ENCODE assay signal across 31 cellular contexts in genomic region chr19:44704982-44705381, GRCh38. TPM values are rescaled to one million over a fixed set of nuclear protein-coding genes. Genes with fewer than 3 reads are reported as not detected.
"Had no signal": no experiment of that assay in that cellular context is flagged by ENCODE, and none has a peak within 500 bp of the region (broad histone marks: within the 10 kb centered on the region; RNA-seq: fewer than 3 reads in every experiment).

No MANE protein-coding gene starts in this region.

- H3K4me3 ChIP-seq: neural progenitor cell, pancreas, psoas muscle, right lobe of liver, sigmoid colon, stomach, thoracic aorta, thyroid gland, tibial nerve, upper lobe of left lung, vagina had no signal

- DNase-seq: naive thymus-derived CD4-positive, alpha-beta T cell; natural killer cell; occipital lobe; pancreas; posterior cingulate gyrus; psoas muscle; right lobe of liver; sigmoid colon; small intestine; stimulated activated CD4-positive, alpha-beta T cell treated with anti-CD3 and anti-CD28 coated beads, Interleukin-15, amount 100 ng/mL, for 24 hours; stimulated activated CD4-positive, alpha-beta T cell treated with anti-CD3 and anti-CD28 coated beads, Interleukin-2, amount 100 ng/mL, for 24 hours; stimulated activated CD4-positive, alpha-beta T cell treated with anti-CD3 and anti-CD28 coated beads, Interleukin-2, amount 100 ng/mL, for 48 hours; stimulated activated CD4-positive, alpha-beta T cell treated with anti-CD3 and anti-CD28 coated beads, Interleukin-4, amount 100 ng/mL, for 24 hours; stimulated activated naive B cell treated with anti-CD40 and anti-IgM and Interleukin-4, amounts not matched to agents 10 μg/mL and 1 μg/mL and 100 μg/mL, for 72 hours; stimulated activated naive CD4-positive, alpha-beta T cell treated with Interleukin-2 at 50 U/mL for 16 hours; stomach; thyroid gland; trophoblast cell had no signal

- H3K4me1 ChIP-seq: neural progenitor cell, pancreas, psoas muscle, right lobe of liver, sigmoid colon, thyroid gland, tibial nerve, upper lobe of left lung, vagina had no signal

- H3K36me3 ChIP-seq: neural progenitor cell, pancreas, right lobe of liver, sigmoid colon, stomach, thoracic aorta, thyroid gland, tibial nerve, upper lobe of left lung, vagina had no signal

- H2AFZ ChIP-seq: neural progenitor cell had no signal

- ATAC-seq: naive thymus-derived CD4-positive, alpha-beta T cell; natural killer cell; pancreas; psoas muscle; right cardiac atrium; right lobe of liver; stimulated activated effector memory CD8-positive, alpha-beta T cell treated with anti-CD3 and anti-CD28 coated beads, Interleukin-12 subunit alpha, Interleukin-12 subunit beta, amount 100 ng/mL, for 72 hours; stimulated activated naive B cell treated with anti-CD40 and anti-IgM and Interleukin-4, amounts not matched to agents 10 μg/mL and 1 μg/mL and 100 μg/mL, for 72 hours had no signal

- H3K9ac ChIP-seq: neural progenitor cell had no signal

- H3K27ac ChIP-seq: neural progenitor cell, pancreas, psoas muscle, right lobe of liver, sigmoid colon, stomach, thoracic aorta, thyroid gland, tibial nerve, upper lobe of left lung, vagina had no signal

- H3K9me3 ChIP-seq: pancreas, psoas muscle, right lobe of liver, sigmoid colon, stomach, thoracic aorta, thyroid gland, tibial nerve, upper lobe of left lung, vagina had no signal

- H3K4me2 ChIP-seq: neural progenitor cell had no signal

- H3K27me3 ChIP-seq: neural progenitor cell, pancreas, right lobe of liver, sigmoid colon, stomach, thyroid gland, tibial nerve, upper lobe of left lung, vagina had no signal

RNA-seq across cellular contexts. Expression of gene CEACAM16, which starts 6.0 kb away (rescaled TPM):
- total RNA-seq: naive thymus-derived CD4-positive, alpha-beta T cell; natural killer cell; occipital lobe; osteocyte; progenitor cell of endocrine pancreas; psoas muscle; renal cortical epithelial cell; right cardiac atrium; right lobe of liver; sigmoid colon; stomach; subcutaneous adipose tissue; temporal lobe; thoracic aorta; tibial nerve; upper lobe of left lung; ureter; vagina had no signal

RNA-seq across cellular contexts. Expression of gene BCL3, which starts 43.5 kb away (rescaled TPM):
- total RNA-seq: occipital lobe had no signal
